In genomic region chr16:80144191-80144590, GRCh38 we compare ENCODE assay signal across 11 cellular contexts.
DNase-seq lines count a peak whose midpoint lies in the region; ATAC-seq lines count a peak whose summit lies in the region.
"Had no signal": no experiment of that assay in that cellular context is flagged by ENCODE, and none has a peak within 500 bp of the region (broad histone marks: within the 10 kb centered on the region; RNA-seq: fewer than 3 reads in every experiment).

No MANE protein-coding gene starts in this region.

- H3K4me1 ChIP-seq in HAP-1, result no peaks in the 10 kb centered on the region

- ATAC-seq in GM19324 (IDR thresholded peaks at IDR 0.05; ENCODE audit: low FRiP score, unreplicated experiment) (peak; percentile 99), HG02759 (IDR thresholded peaks at IDR 0.05; ENCODE audit: unreplicated experiment) (peak; percentile 99), HG03565 (IDR thresholded peaks at IDR 0.05; ENCODE audit: unreplicated experiment) (peak; percentile 100)
- ATAC-seq in stimulated activated memory B cell treated with anti-CD40 and anti-IgM and Interleukin-4, amounts not matched to agents 10 μg/mL and 1 μg/mL and 100 μg/mL, for 72 hours, result peak; percentile 63
- ATAC-seq: K562 had no signal

- no peaks in the 10 kb centered on the region for H3K36me3 Mint-ChIP-seq in stimulated activated memory B cell treated with anti-CD40 and anti-IgM and Interleukin-4, amounts not matched to agents 10 μg/mL and 1 μg/mL and 100 μg/mL, for 72 hours
- H3K36me3 Mint-ChIP-seq: mesothelial cell of epicardium had no signal

- H3K4me3 Mint-ChIP-seq in stimulated activated memory B cell treated with anti-CD40 and anti-IgM and Interleukin-4, amounts not matched to agents 10 μg/mL and 1 μg/mL and 100 μg/mL, for 72 hours, result no peak overlapping the region
- H3K4me3 Mint-ChIP-seq: mesothelial cell of epicardium had no signal

- H3K9me3 ChIP-seq in HAP-1, result no peaks in the 10 kb centered on the region

- H3K27me3 ChIP-seq in HAP-1 (ENCODE audit: low read depth), result no peaks in the 10 kb centered on the region

- DNase-seq in NCI-H82 treated with DMSO at 0.1 percent for 48 hours (lab: John Stamatoyannopoulos, UW; ENCODE audit: unreplicated experiment) (no peak), SIG-M5 treated with dmso at 0.1 percent for 504 hours (lab: John Stamatoyannopoulos, UW; ENCODE audit: unreplicated experiment) (no peak), HAP-1 (ENCODE audit: low spot score in 2 of 2) (no peak)
- DNase-seq: foreskin melanocyte, NCI-H82 had no signal

- H3K9me3 Mint-ChIP-seq in stimulated activated memory B cell treated with anti-CD40 and anti-IgM and Interleukin-4, amounts not matched to agents 10 μg/mL and 1 μg/mL and 100 μg/mL, for 72 hours, result peaks cover 11% of the 10 kb centered on the region

- H3K27me3 Mint-ChIP-seq in stimulated activated memory B cell treated with anti-CD40 and anti-IgM and Interleukin-4, amounts not matched to agents 10 μg/mL and 1 μg/mL and 100 μg/mL, for 72 hours, result peaks cover 16% of the 10 kb centered on the region

- H3K36me3 ChIP-seq in HAP-1 (replicated peaks), result no peaks in the 10 kb centered on the region

- no peaks in the 10 kb centered on the region for H3K4me1 Mint-ChIP-seq in stimulated activated memory B cell treated with anti-CD40 and anti-IgM and Interleukin-4, amounts not matched to agents 10 μg/mL and 1 μg/mL and 100 μg/mL, for 72 hours
- H3K4me1 Mint-ChIP-seq: mesothelial cell of epicardium had no signal

- no peak overlapping the region for H3K4me3 ChIP-seq in HAP-1
- H3K4me3 ChIP-seq: K562 had no signal

- in situ Hi-C loops in HAP-1 (cut with MboI; ENCODE audit: low sequenced_read_pairs), result no loop called here

- H3K27ac Mint-ChIP-seq in stimulated activated memory B cell treated with anti-CD40 and anti-IgM and Interleukin-4, amounts not matched to agents 10 μg/mL and 1 μg/mL and 100 μg/mL, for 72 hours, result no peak overlapping the region
- H3K27ac Mint-ChIP-seq: mesothelial cell of epicardium had no signal
